12 cellular contexts compared by ENCODE assay signal in genomic region chr9:130857864-130858730, GRCh38. TPM values are rescaled to one million over a fixed set of nuclear protein-coding genes. Genes with fewer than 3 reads are reported as not detected.
A peak's percentile ranks its signal among the peaks of the same experiment; 100 is the strongest.
DNase-seq lines count a peak whose midpoint lies in the region; ATAC-seq and TF ChIP-seq lines count a peak whose summit lies in the region.
"Had no signal": no experiment of that assay in that cellular context is flagged by ENCODE, and none has a peak within 500 bp of the region (broad histone marks: within the 10 kb centered on the region; RNA-seq: fewer than 3 reads in every experiment).

No MANE protein-coding gene starts in this region.

- H3K36me3 ChIP-seq in mucosa of descending colon (ENCODE audit: low read depth) = no peaks in the 10 kb centered on the region
- peaks cover 2 to 6% of the 10 kb centered on the region in 2 donors for H3K36me3 ChIP-seq in aorta (ENCODE audit: control insufficient read depth in 1 of 2, insufficient read depth in 2 of 2, low read length in 1 of 2)

- intact Hi-C loops in dorsolateral prefrontal cortex (cut with DNase I) = no loop called here
- intact Hi-C loops in mucosa of descending colon (cut with DNase I, micrococcal nuclease) = no loop called here
- intact Hi-C loops in aorta (cut with DNase I) = no loop called here

- TF ChIP-seq CTCF in dorsolateral prefrontal cortex (IDR thresholded peaks at IDR 0.05 in 54 of 56, conservative IDR thresholded peaks at IDR 0.05 in 2 of 56; ENCODE audit: low read depth in 1 of 56, partially characterized antibody in 56 of 56) (peak in 1 of 56 donors; percentile 10), mucosa of descending colon (IDR thresholded peaks at IDR 0.05) (no peak)

- 13 to 16% methylated on average over 21 of the region's 21 CpGs for WGBS in aorta, 2 donors

- peaks cover 72% of the 10 kb centered on the region for H3K36me3 Mint-ChIP-seq in activated T-cell treated with anti-CD3 and anti-CD28 coated beads, Interleukin-2, amount 50 U/mL, for 24 hours (ENCODE audit: low read depth)
- peaks cover 10% of the 10 kb centered on the region for H3K36me3 Mint-ChIP-seq in activated T-cell treated with anti-CD3 and anti-CD28 coated beads, Interleukin-2, amount 50 U/mL, for 4 hours (ENCODE audit: insufficient read depth)

- H3K4me1 ChIP-seq in mucosa of descending colon (ENCODE audit: low read depth) (no peaks in the 10 kb centered on the region), aorta (ENCODE audit: control insufficient read depth in 1 of 2, insufficient read depth in 2 of 2, low read length in 2 of 2) (peaks cover 0 to 1% of the 10 kb centered on the region in 2 donors)

- H3K4me1 Mint-ChIP-seq in activated T-cell treated with anti-CD3 and anti-CD28 coated beads, Interleukin-2, amount 50 U/mL, for 24 hours (ENCODE audit: low read depth) = no peaks in the 10 kb centered on the region
- H3K4me1 Mint-ChIP-seq in activated T-cell treated with anti-CD3 and anti-CD28 coated beads, Interleukin-2, amount 50 U/mL, for 4 hours (ENCODE audit: low read depth) = no peaks in the 10 kb centered on the region

- no peak overlapping the region for H3K4me3 Mint-ChIP-seq in activated T-cell treated with anti-CD3 and anti-CD28 coated beads, Interleukin-2, amount 50 U/mL, for 24 hours
- no peak overlapping the region for H3K4me3 Mint-ChIP-seq in activated T-cell treated with anti-CD3 and anti-CD28 coated beads, Interleukin-2, amount 50 U/mL, for 4 hours
- H3K4me3 Mint-ChIP-seq: type B pancreatic cell had no signal

- H3K27me3 ChIP-seq in dorsolateral prefrontal cortex = no peaks in the 10 kb centered on the region
- H3K27me3 ChIP-seq in aorta (ENCODE audit: control insufficient read depth in 1 of 2, insufficient read depth in 2 of 2, low read length in 1 of 2) = no peaks in the 10 kb centered on the region

- no peak for ATAC-seq in activated T-cell treated with anti-CD3 and anti-CD28 coated beads, Interleukin-2, amount 50 U/mL, for 4 hours
- ATAC-seq in mucosa of descending colon (peak; percentile 9), aorta (ENCODE audit: low FRiP score) (peak; percentile 45), HG02678 (IDR thresholded peaks at IDR 0.05; ENCODE audit: unreplicated experiment) (no peak), HG03378 (IDR thresholded peaks at IDR 0.05; ENCODE audit: unreplicated experiment) (no peak)

- peak overlapping the region; percentile 18 for H3K27ac Mint-ChIP-seq in activated T-cell treated with anti-CD3 and anti-CD28 coated beads, Interleukin-2, amount 50 U/mL, for 24 hours
- H3K27ac Mint-ChIP-seq: type B pancreatic cell had no signal

- no peaks in the 10 kb centered on the region for H3K9me3 ChIP-seq in mucosa of descending colon
- H3K9me3 ChIP-seq in aorta (ENCODE audit: control insufficient read depth, low read length) = no peaks in the 10 kb centered on the region

- DNase-seq in activated T-cell treated with anti-CD3 and anti-CD28 coated beads, Interleukin-2, amount 50 U/mL, for 24 hours = no peak
- DNase-seq in activated T-cell treated with anti-CD3 and anti-CD28 coated beads, Interleukin-2, amount 50 U/mL, for 4 hours = no peak
- DNase-seq in dorsolateral prefrontal cortex (peak in 3 of 10 donors; percentile 33 to 69 (median 56)), mucosa of descending colon (no peak), aorta (peak; percentile 76 to 90), DMS53 treated with DMSO at 0.1 percent for 48 hours (lab: John Stamatoyannopoulos, UW; ENCODE audit: unreplicated experiment) (no peak)
- DNase-seq: activated CD4-positive, alpha-beta T cell treated with anti-CD3 and anti-CD28 coated beads, Interleukin-2, amount 50 U/mL, for 1 hour; effector memory CD4-positive, alpha-beta T cell had no signal

- H3K27me3 Mint-ChIP-seq in activated T-cell treated with anti-CD3 and anti-CD28 coated beads, Interleukin-2, amount 50 U/mL, for 24 hours = no peaks in the 10 kb centered on the region
- H3K27me3 Mint-ChIP-seq in activated T-cell treated with anti-CD3 and anti-CD28 coated beads, Interleukin-2, amount 50 U/mL, for 4 hours (ENCODE audit: low read depth) = no peaks in the 10 kb centered on the region
- H3K27me3 Mint-ChIP-seq: type B pancreatic cell had no signal

- no peaks in the 10 kb centered on the region for H3K9me3 Mint-ChIP-seq in activated T-cell treated with anti-CD3 and anti-CD28 coated beads, Interleukin-2, amount 50 U/mL, for 24 hours
- H3K9me3 Mint-ChIP-seq in activated T-cell treated with anti-CD3 and anti-CD28 coated beads, Interleukin-2, amount 50 U/mL, for 4 hours = no peaks in the 10 kb centered on the region
- H3K9me3 Mint-ChIP-seq: type B pancreatic cell had no signal

- H3K4me3 ChIP-seq in dorsolateral prefrontal cortex = peak overlapping the region in 6 of 59 donors; percentile 2 to 12 (median 4)
- H3K4me3 ChIP-seq in mucosa of descending colon = no peak overlapping the region
- no peak overlapping the region for H3K4me3 ChIP-seq in aorta (ENCODE audit: low read length in 2 of 2)

- H3K27ac ChIP-seq in dorsolateral prefrontal cortex = peak overlapping the region in 54 of 59 donors; percentile 0 to 80 (median 64)
- peak overlapping the region in 1 of 2 donors; percentile 4 for H3K27ac ChIP-seq in aorta (ENCODE audit: low read depth in 1 of 2, low read length in 2 of 2)

RNA-seq across cellular contexts. Expression of gene ABL1, which starts 23.0 kb away (rescaled TPM):
- 10 to 100 TPM; 37.1 to 38.8 (median 38.2) TPM for total RNA-seq in activated T-cell treated with anti-CD3 and anti-CD28 coated beads, Interleukin-2, amount 50 U/mL, for 4 hours
- 10 to 100 TPM; 32.9 to 97.5 (median 48.2) TPM for total RNA-seq in dorsolateral prefrontal cortex
- 100 to 1,000 TPM in 1 of 3 donors, 10 to 100 TPM in 2; 86.6 to 147 (median 91.4) TPM for total RNA-seq in mucosa of descending colon
- total RNA-seq in aorta = 10 to 100 TPM; 91.7 to 98.7 TPM
- polyA plus RNA-seq in aorta = 10 to 100 TPM; 12.8 to 38.5 TPM

RNA-seq across cellular contexts. Expression of gene QRFP, which starts 38.5 kb away (rescaled TPM):
- not detected for total RNA-seq in activated T-cell treated with anti-CD3 and anti-CD28 coated beads, Interleukin-2, amount 50 U/mL, for 4 hours
- total RNA-seq in dorsolateral prefrontal cortex (not detected), mucosa of descending colon (under 1 TPM in 2 of 3 donors, not detected in 1; 0.24 to 0.87 TPM), aorta (not detected)
- polyA plus RNA-seq in aorta = not detected
- total RNA-seq: A673 had no signal

Comparison
In these comparisons a context has a peak if more than half of its experiments do, and no peak if none do; other contexts are left out.
1. DNase-seq: peak in aorta (2 of 2); none in activated T-cell treated with anti-CD3 and anti-CD28 coated beads, Interleukin-2, amount 50 U/mL, for 24 hours (single experiment), activated T-cell treated with anti-CD3 and anti-CD28 coated beads, Interleukin-2, amount 50 U/mL, for 4 hours (single experiment), mucosa of descending colon (0 of 3) and DMS53 treated with DMSO at 0.1 percent for 48 hours (single experiment).
2. ATAC-seq: peak in mucosa of descending colon (single experiment) and aorta (single experiment); none in activated T-cell treated with anti-CD3 and anti-CD28 coated beads, Interleukin-2, amount 50 U/mL, for 4 hours (0 of 2), HG02678 (single experiment) and HG03378 (single experiment).